Comparison of ENCODE assay signal across 9 cellular contexts in genomic region chr11:125941606-125942275, GRCh38. TPM values are rescaled to one million over a fixed set of nuclear protein-coding genes. Genes with fewer than 3 reads are reported as not detected.
DNase-seq lines count a peak whose midpoint lies in the region; ATAC-seq, FAIRE-seq and TF ChIP-seq lines count a peak whose summit lies in the region.
"Had no signal": no experiment of that assay in that cellular context is flagged by ENCODE, and none has a peak within 500 bp of the region (broad histone marks: within the 10 kb centered on the region; RNA-seq: fewer than 3 reads in every experiment).

No MANE protein-coding gene starts in this region.

- H3K36me3 Mint-ChIP-seq in activated naive CD4-positive, alpha-beta T cell treated with anti-CD3 and anti-CD28 coated beads, Interleukin-2, amount 10 ng/mL, durations not matched to agents 7 days and 5 days: no peaks in the 10 kb centered on the region

- no peaks in the 10 kb centered on the region for H3K36me3 ChIP-seq in Panc1 (ENCODE audit: control insufficient read depth, insufficient read depth, low read length)
- no peaks in the 10 kb centered on the region for H3K36me3 ChIP-seq in small intestine (ENCODE audit: control insufficient read depth in 2 of 2, insufficient read depth in 2 of 2, low read length in 2 of 2)
- H3K36me3 ChIP-seq: SJSA1 had no signal

- H3K27ac Mint-ChIP-seq in activated naive CD4-positive, alpha-beta T cell treated with anti-CD3 and anti-CD28 coated beads, Interleukin-2, amount 10 ng/mL, durations not matched to agents 7 days and 5 days: no peak overlapping the region

- no peaks in the 10 kb centered on the region for H3K27me3 ChIP-seq in Panc1 (ENCODE audit: control insufficient read depth, insufficient read depth, low read length)
- no peaks in the 10 kb centered on the region for H3K27me3 ChIP-seq in small intestine (ENCODE audit: control insufficient read depth in 2 of 2, insufficient read depth in 2 of 2, low read length in 2 of 2)
- H3K27me3 ChIP-seq: SJSA1 had no signal

- peak; percentile 95 for TF ChIP-seq CTCF in Panc1 (IDR thresholded peaks at IDR 0.05)

- no peak for FAIRE-seq in small intestine (lab: Jason Lieb, UNC)

- BruUV-seq in Panc1 (replicated peaks; lab: Mats Ljungman, UMichigan): no TSS peak

- H3K27me3 Mint-ChIP-seq in activated naive CD4-positive, alpha-beta T cell treated with anti-CD3 and anti-CD28 coated beads, Interleukin-2, amount 10 ng/mL, durations not matched to agents 7 days and 5 days: peaks cover 14% of the 10 kb centered on the region

- H3K4me3 ChIP-seq in Panc1 (ENCODE audit: low read depth in 2 of 2, low read length in 2 of 2) (no peak overlapping the region), small intestine (ENCODE audit: low read depth in 1 of 2, low read length in 2 of 2) (no peak overlapping the region)
- H3K4me3 ChIP-seq: SJSA1 had no signal

- H3K4me1 ChIP-seq in Panc1 (ENCODE audit: control insufficient read depth, insufficient read depth, low read length): no peaks in the 10 kb centered on the region
- no peaks in the 10 kb centered on the region for H3K4me1 ChIP-seq in small intestine (ENCODE audit: control insufficient read depth in 2 of 2, insufficient read depth in 1 of 2, low read depth in 1 of 2, low read length in 1 of 2)
- H3K4me1 ChIP-seq: SJSA1 had no signal

- intact Hi-C loops in Panc1 (cut with micrococcal nuclease; ENCODE audit: unreplicated experiment): loop anchor here (1.0 to 5.0 kb wide), 2 partner anchors 121 to 253 kb away; partner anchors contain the start of gene CDON
- intact Hi-C loops in left ventricle myocardium superior (cut with micrococcal nuclease): loop anchor here (5.0 kb wide), 1 partner anchor 251 kb away; no protein-coding TSS in a partner anchor

- H3K4me1 Mint-ChIP-seq in activated naive CD4-positive, alpha-beta T cell treated with anti-CD3 and anti-CD28 coated beads, Interleukin-2, amount 10 ng/mL, durations not matched to agents 7 days and 5 days: peaks cover 21% of the 10 kb centered on the region

- H3K27ac ChIP-seq in Panc1 (ENCODE audit: low read length) (no peak overlapping the region), small intestine (ENCODE audit: low read depth in 1 of 2, low read length in 1 of 2) (no peak overlapping the region)
- H3K27ac ChIP-seq: SJSA1 had no signal

- in situ Hi-C loops in Panc1 (cut with HindIII; ENCODE audit: low pct_unique_long_range_greater_than_20kb, low sequenced_read_pairs): loop anchor here (25.0 kb wide), 1 partner anchor 271 kb away; the partner anchor contains the start of genes FAM118B and RPUSD4

- ATAC-seq in Panc1 (peak; percentile 88), left ventricle myocardium superior (peak; percentile 84), HG02981 (IDR thresholded peaks at IDR 0.05; ENCODE audit: unreplicated experiment) (no peak)

- POLR2A ChIA-PET in Panc1 (lab: Charles Lee): no interaction called here

- CTCF ChIA-PET in Panc1 (lab: Charles Lee): interaction anchor here (0.7 to 1.4 kb wide), 4 partner anchors 10 to 252 kb away, joined by 3 to 9 read pairs (median 3); no protein-coding TSS in a partner anchor
- CTCF ChIA-PET in activated naive CD4-positive, alpha-beta T cell treated with anti-CD3 and anti-CD28 coated beads, Interleukin-2, amount 10 ng/mL, durations not matched to agents 7 days and 5 days (lab: Charles Lee): interaction anchor here (0.6 to 9.5 kb wide), 19 partner anchors 10 to 539 kb away, joined by 3 to 79 read pairs (median 3); no protein-coding TSS in a partner anchor

- no peak overlapping the region for H3K4me3 Mint-ChIP-seq in activated naive CD4-positive, alpha-beta T cell treated with anti-CD3 and anti-CD28 coated beads, Interleukin-2, amount 10 ng/mL, durations not matched to agents 7 days and 5 days

- H3K9me3 Mint-ChIP-seq in activated naive CD4-positive, alpha-beta T cell treated with anti-CD3 and anti-CD28 coated beads, Interleukin-2, amount 10 ng/mL, durations not matched to agents 7 days and 5 days: no peaks in the 10 kb centered on the region

- peak; percentile 13 for DNase-seq in EL
- DNase-seq in HuH-7 (ENCODE audit: low spot score): peak; percentile 92
- DNase-seq in Panc1 (ENCODE audit: low read depth, low spot score): no peak
- peak; percentile 73 for DNase-seq in activated naive CD4-positive, alpha-beta T cell treated with anti-CD3 and anti-CD28 coated beads, Interleukin-2, amount 10 ng/mL, durations not matched to agents 7 days and 5 days
- peak; percentile 72 for DNase-seq in left ventricle myocardium superior
- DNase-seq in small intestine: peak; percentile 60
- no peak for DNase-seq in globus pallidus (ENCODE audit: low spot score)

- 38 to 45% (median 40%) methylated on average over 15 of the region's 15 CpGs for WGBS in small intestine, 3 donors

- H3K9me3 ChIP-seq in Panc1 (ENCODE audit: control insufficient read depth, insufficient read depth, low read depth, low read length) (no peaks in the 10 kb centered on the region), small intestine (ENCODE audit: control insufficient read depth, low read depth) (no peaks in the 10 kb centered on the region)
- H3K9me3 ChIP-seq: SJSA1 had no signal

RNA-seq across cellular contexts. Expression of gene VSIG10L2, which starts 4.1 kb away (rescaled TPM):
- total RNA-seq in Panc1 (2021; ENCODE audit: unreplicated experiment) (not detected), left ventricle myocardium superior (not detected)
- not detected for polyA plus RNA-seq in Panc1 (2012; ENCODE audit: insufficient read length)
- under 1 TPM in 1 of 3 donors, not detected in 2; 0.10 TPM for polyA plus RNA-seq in small intestine
- total RNA-seq: SJSA1 had no signal

RNA-seq across cellular contexts. Expression of gene DDX25, which starts 37.4 kb away (rescaled TPM):
- 0.15 TPM for total RNA-seq in Panc1 (2021; ENCODE audit: unreplicated experiment)
- polyA plus RNA-seq in Panc1 (2012; ENCODE audit: insufficient read length): 0.12 TPM
- not detected for total RNA-seq in left ventricle myocardium superior
- under 1 TPM in 2 of 3 donors, not detected in 1; 0.63 to 0.81 TPM for polyA plus RNA-seq in small intestine
- total RNA-seq: SJSA1 had no signal

RNA-seq across cellular contexts. Expression of gene PUS3, which starts 38.7 kb away (rescaled TPM):
- total RNA-seq in Panc1 (2021; ENCODE audit: unreplicated experiment) (15.1 TPM), left ventricle myocardium superior (7.1 TPM)
- polyA plus RNA-seq in Panc1 (2012; ENCODE audit: insufficient read length): 12.6 TPM
- polyA plus RNA-seq in small intestine: 10 to 100 TPM; 10.3 to 12.7 (median 11.3) TPM

RNA-seq across cellular contexts. Expression of gene HYLS1, which starts 54.3 kb away (rescaled TPM):
- total RNA-seq in Panc1 (2021; ENCODE audit: unreplicated experiment): 32.2 TPM
- 13.5 TPM for polyA plus RNA-seq in Panc1 (2012; ENCODE audit: insufficient read length)
- 5.2 TPM for total RNA-seq in left ventricle myocardium superior
- 1 to 10 TPM; 4.3 to 7.4 (median 4.6) TPM for polyA plus RNA-seq in small intestine

Comparison
In these comparisons a context has a peak if more than half of its experiments do, and no peak if none do; other contexts are left out.
1. DNase-seq: peak in EL (single experiment), HuH-7 (single experiment), activated naive CD4-positive, alpha-beta T cell treated with anti-CD3 and anti-CD28 coated beads, Interleukin-2, amount 10 ng/mL, durations not matched to agents 7 days and 5 days (single experiment), left ventricle myocardium superior (single experiment) and small intestine (single experiment); none in Panc1 (single experiment) and globus pallidus (single experiment).